Comparison of ENCODE assay signal across 31 cellular contexts in the genomic region with DNA sequence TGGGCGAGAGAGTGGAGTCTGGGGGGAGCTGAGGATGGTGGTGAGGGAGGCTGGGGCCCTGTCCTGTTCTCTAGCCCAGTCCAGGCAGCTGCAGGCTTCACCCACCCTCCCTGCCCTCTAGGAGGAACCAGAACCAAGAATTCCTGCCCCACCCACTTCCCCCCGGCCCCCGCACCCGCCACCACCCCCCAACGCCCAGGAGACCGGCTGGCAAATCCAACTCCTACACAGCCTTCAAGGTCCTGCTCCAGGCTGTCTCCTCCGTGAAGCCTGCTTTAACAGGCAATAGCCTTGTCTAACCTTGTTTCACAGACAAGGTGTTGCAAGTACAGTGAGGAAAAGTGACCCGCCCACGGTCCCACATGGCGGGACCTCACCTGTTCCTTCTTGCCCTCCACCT. TPM values are rescaled to one million over a fixed set of nuclear protein-coding genes. Genes with fewer than 3 reads are reported as not detected.
A peak's percentile ranks its signal among the peaks of the same experiment; 100 is the strongest.
DNase-seq lines count a peak whose midpoint lies in the region; ATAC-seq and TF ChIP-seq lines count a peak whose summit lies in the region.
"Had no signal": no experiment of that assay in that cellular context is flagged by ENCODE, and none has a peak within 500 bp of the region (broad histone marks: within the 10 kb centered on the region; RNA-seq: fewer than 3 reads in every experiment).

No MANE protein-coding gene starts in this region.

- H3F3A ChIP-seq in SK-N-SH (replicated peaks; ENCODE audit: insufficient read depth) (no peaks in the 10 kb centered on the region), PC-3 (ENCODE audit: low read length, unreplicated experiment) (no peaks in the 10 kb centered on the region)

- H3K4me3 Mint-ChIP-seq in immature natural killer cell: no peak overlapping the region
- H3K4me3 Mint-ChIP-seq: activated CD8-positive, alpha-beta T cell treated with anti-CD3 and anti-CD28 coated beads, Interleukin-2, amount 10 ng/mL, durations not matched to agents 7 days and 5 days; activated naive CD4-positive, alpha-beta T cell treated with anti-CD3 and anti-CD28 coated beads, Interleukin-2, amount 50 U/mL, for 24 hours; CD4-positive, alpha-beta memory T cell; naive thymus-derived CD8-positive, alpha-beta T cell; T-helper 1 cell treated with Interleukin-12 subunit alpha and Interleukin-12 subunit beta and Interleukin-4 antibody, amounts not matched to agents 30 μg/mL and 1 μg/mL, for 36 hours had no signal

- H2AFZ ChIP-seq in SK-N-SH (ENCODE audit: low read depth) (no peak overlapping the region), PC-3 (ENCODE audit: low read length) (no peak overlapping the region)
- H2AFZ ChIP-seq: GM23248 had no signal

- no peaks in the 10 kb centered on the region for H3K9me3 Mint-ChIP-seq in immature natural killer cell
- H3K9me3 Mint-ChIP-seq: activated naive CD4-positive, alpha-beta T cell treated with anti-CD3 and anti-CD28 coated beads, Interleukin-2, amount 50 U/mL, for 24 hours; activated T-helper 2 cell treated with anti-CD3 and anti-CD28 coated beads, Interferon-gamma antibody, Interleukin-2, Interleukin-4, amounts not matched to agents 10 μg/mL and 5 μg/mL and 100 μg/mL, durations not matched to agents 14 hours and 24 hours and 36 hours; T-helper 1 cell treated with Interleukin-12 subunit alpha and Interleukin-12 subunit beta and Interleukin-4 antibody, amounts not matched to agents 30 μg/mL and 1 μg/mL, for 36 hours had no signal

- POLR2A ChIA-PET in SK-N-SH (lab: Yijun Ruan, JAX) (no interaction called here), PC-3 (lab: Charles Lee; ENCODE audit: unreplicated experiment) (no interaction called here)

- H3K4me1 Mint-ChIP-seq in immature natural killer cell: peaks cover 4 to 5% of the 10 kb centered on the region in 2 donors

- H3K36me3 ChIP-seq in SK-N-SH (replicated peaks in 1 of 2; ENCODE audit: control insufficient read depth in 1 of 2, insufficient read depth in 2 of 2, low read length in 1 of 2): no peaks in the 10 kb centered on the region
- H3K36me3 ChIP-seq in PC-3 (ENCODE audit: low read depth, low read length): peaks cover 7% of the 10 kb centered on the region
- no peaks in the 10 kb centered on the region for H3K36me3 ChIP-seq in suprapubic skin
- H3K36me3 ChIP-seq: esophagus muscularis mucosa had no signal

- no peaks in the 10 kb centered on the region for H3K9me3 ChIP-seq in SK-N-SH
- H3K9me3 ChIP-seq in PC-3 (ENCODE audit: low read length): no peaks in the 10 kb centered on the region
- peaks cover 5% of the 10 kb centered on the region for H3K9me3 ChIP-seq in suprapubic skin

- H3K27me3 ChIP-seq in SK-N-SH (ENCODE audit: insufficient read depth): no peaks in the 10 kb centered on the region
- H3K27me3 ChIP-seq in PC-3 (ENCODE audit: low read length): no peaks in the 10 kb centered on the region
- H3K27me3 ChIP-seq in suprapubic skin: no peaks in the 10 kb centered on the region
- H3K27me3 ChIP-seq: esophagus muscularis mucosa had no signal

- no peak for TF ChIP-seq CTCF in SK-N-SH (IDR thresholded peaks at IDR 0.05)
- no peak for TF ChIP-seq CTCF in PC-3 (conservative IDR thresholded peaks at IDR 0.05; ENCODE audit: low read depth, low read length)
- TF ChIP-seq CTCF in epithelial cell of esophagus (IDR thresholded peaks at IDR 0.05; ENCODE audit: insufficient read depth, low read depth, low read length, missing control alignments): no peak
- no peak for TF ChIP-seq CTCF in suprapubic skin (IDR thresholded peaks at IDR 0.05)

- TF ChIP-seq POLR2A in suprapubic skin (IDR thresholded peaks at IDR 0.05): no peak

- H3K36me3 Mint-ChIP-seq in immature natural killer cell: no peaks in the 10 kb centered on the region
- H3K36me3 Mint-ChIP-seq: activated naive CD4-positive, alpha-beta T cell treated with anti-CD3 and anti-CD28 coated beads, Interleukin-2, amount 50 U/mL, for 24 hours; CD4-positive, alpha-beta memory T cell; naive thymus-derived CD8-positive, alpha-beta T cell had no signal

- H3K9me2 ChIP-seq in SK-N-SH (no peaks in the 10 kb centered on the region), PC-3 (replicated peaks; ENCODE audit: low read length) (no peaks in the 10 kb centered on the region)

- no peak for TF ChIP-seq EP300 in SK-N-SH (IDR thresholded peaks at IDR 0.05; ENCODE audit: borderline replicate concordance in 1 of 2, low read depth in 1 of 2, low read length in 1 of 2)
- TF ChIP-seq EP300 in suprapubic skin (IDR thresholded peaks at IDR 0.05): no peak

- H3K4me1 ChIP-seq in SK-N-SH (ENCODE audit: control insufficient read depth in 1 of 2, insufficient read depth in 2 of 2, low read depth in 1 of 2, low read length in 1 of 2): peaks cover 0 to 4% of the 10 kb centered on the region in 2 experiments; a peak in 1 of 4 replicates
- H3K4me1 ChIP-seq in PC-3 (ENCODE audit: insufficient read depth, low read length): peaks cover 45% of the 10 kb centered on the region
- H3K4me1 ChIP-seq in suprapubic skin: no peaks in the 10 kb centered on the region
- H3K4me1 ChIP-seq: esophagus muscularis mucosa had no signal

- H3K27ac ChIP-seq in SK-N-SH (ENCODE audit: low read depth in 2 of 2, low read length in 1 of 2): no peak overlapping the region
- H3K27ac ChIP-seq in PC-3 (ENCODE audit: low read length): peak overlapping the region; percentile 65
- peak overlapping the region; percentile 43 for H3K27ac ChIP-seq in suprapubic skin
- H3K27ac ChIP-seq: esophagus muscularis mucosa, foreskin keratinocyte, GM23248, SK-N-MC had no signal

- peaks cover 1 to 12% (median 4%) of the 10 kb centered on the region in 3 donors for H3K27me3 Mint-ChIP-seq in immature natural killer cell (ENCODE audit: low read depth in 3 of 3)
- H3K27me3 Mint-ChIP-seq: activated naive CD4-positive, alpha-beta T cell treated with anti-CD3 and anti-CD28 coated beads, Interleukin-2, amount 50 U/mL, for 24 hours had no signal

- DNase-seq in SK-N-SH: no peak
- DNase-seq in PC-3: peak; percentile 26
- DNase-seq in epithelial cell of esophagus (ENCODE audit: low read depth): peak; percentile 47
- no peak for DNase-seq in suprapubic skin (ENCODE audit: low spot score in 2 of 2)
- DNase-seq in activated T-cell treated with anti-CD3 and anti-CD28 coated beads, Interleukin-2, amount 50 U/mL, for 1 hour: no peak
- DNase-seq in immature natural killer cell: no peak
- DNase-seq: 8988T; activated CD8-positive, alpha-beta T cell treated with anti-CD3 and anti-CD28 coated beads, Interleukin-2, amount 10 ng/mL, durations not matched to agents 7 days and 5 days; aorta; CD4-positive, alpha-beta memory T cell; cortex of kidney; DND-41; foreskin keratinocyte; GF-D8; GM23248; head of caudate nucleus; Kasumi-1; naive thymus-derived CD8-positive, alpha-beta T cell; NCI-H1694; NCI-H82; stimulated activated CD4-positive, alpha-beta T cell treated with anti-CD3 and anti-CD28 coated beads, Interleukin-4, amount 100 ng/mL, for 24 hours had no signal

- H4K20me1 ChIP-seq in SK-N-SH (ENCODE audit: insufficient read depth) (no peaks in the 10 kb centered on the region), PC-3 (ENCODE audit: low read length) (no peaks in the 10 kb centered on the region)

- CTCF ChIA-PET in SK-N-SH (lab: Yijun Ruan, JAX): interaction anchor here (1.5 kb wide), 1 partner anchor 432 kb away, joined by 3 read pairs; no protein-coding TSS in a partner anchor
- CTCF ChIA-PET in PC-3 (lab: Charles Lee): no interaction called here

- no peak for TF ChIP-seq RAD21 in SK-N-SH (IDR thresholded peaks at IDR 0.05; ENCODE audit: low read length)

- no peak overlapping the region for H3K4me3 ChIP-seq in SK-N-SH (ENCODE audit: low read depth in 2 of 2, low read length in 1 of 2)
- H3K4me3 ChIP-seq in PC-3 (ENCODE audit: low read length): peak overlapping the region; percentile 73
- H3K4me3 ChIP-seq in epithelial cell of esophagus (ENCODE audit: low read length): no peak overlapping the region
- no peak overlapping the region for H3K4me3 ChIP-seq in suprapubic skin
- H3K4me3 ChIP-seq: esophagus muscularis mucosa, GM23248, SK-N-MC had no signal

- intact Hi-C loops in PC-3 (cut with micrococcal nuclease): loop anchor here (2.0 kb wide), 2 partner anchors 27 to 55 kb away; no protein-coding TSS in a partner anchor

- BruUV-seq in PC-3 (replicated peaks; lab: Mats Ljungman, UMichigan): no TSS peak

- no peak overlapping the region for H3K4me2 ChIP-seq in SK-N-SH
- H3K4me2 ChIP-seq in PC-3 (ENCODE audit: low read length): peak overlapping the region; percentile 85

- ATAC-seq in SK-N-SH treated with all-trans-retinoic acid at 6 μM for 48 hours (no peak), PC-3 (peak; percentile 11), GM21390 (IDR thresholded peaks at IDR 0.05; ENCODE audit: unreplicated experiment) (no peak)
- ATAC-seq: activated CD8-positive, alpha-beta T cell treated with anti-CD3 and anti-CD28 coated beads, Interleukin-2, amount 10 ng/mL, durations not matched to agents 7 days and 5 days; foreskin keratinocyte; HepG2; naive thymus-derived CD8-positive, alpha-beta T cell had no signal

- no peaks in the 10 kb centered on the region for H3K79me2 ChIP-seq in SK-N-SH (ENCODE audit: insufficient read depth)
- peaks cover 63% of the 10 kb centered on the region for H3K79me2 ChIP-seq in PC-3 (ENCODE audit: low read length)

- no peak overlapping the region for H3K9ac ChIP-seq in SK-N-SH
- H3K9ac ChIP-seq in PC-3 (ENCODE audit: low read length): peak overlapping the region; percentile 65
- H3K9ac ChIP-seq: GM23248 had no signal

- 97% methylated on average over 4 of the region's 10 CpGs for WGBS in SK-N-SH (ENCODE audit: low lambda C conversion rate)
- 56% methylated on average over 7 of the region's 10 CpGs for WGBS in suprapubic skin

- H3K27ac Mint-ChIP-seq in immature natural killer cell: no peak overlapping the region
- H3K27ac Mint-ChIP-seq: activated CD8-positive, alpha-beta T cell treated with anti-CD3 and anti-CD28 coated beads, Interleukin-2, amount 10 ng/mL, durations not matched to agents 7 days and 5 days; activated naive CD4-positive, alpha-beta T cell treated with anti-CD3 and anti-CD28 coated beads, Interleukin-2, amount 50 U/mL, for 24 hours; activated T-helper 2 cell treated with anti-CD3 and anti-CD28 coated beads, Interferon-gamma antibody, Interleukin-2, Interleukin-4, amounts not matched to agents 10 μg/mL and 5 μg/mL and 100 μg/mL, durations not matched to agents 14 hours and 24 hours and 36 hours had no signal

TF ChIP-seq in SK-N-SH treated with all-trans-retinoic acid at 6 μM for 48 hours, 23 proteins besides CTCF, POLR2A, EP300 and RAD21:
- TF ChIP-seq CSDC2 (CRISPR knock-in tag; IDR thresholded peaks at IDR 0.05): no peak
- TF ChIP-seq ZFP3 (CRISPR knock-in tag; IDR thresholded peaks at IDR 0.05): peak; percentile 79

RNA-seq across cellular contexts. Expression of gene SPDEF, which starts 2.4 kb away (rescaled TPM):
- polyA plus RNA-seq in SK-N-SH (2012; rRNA removed): 0.03 and 0.10 TPM in 2 replicates
- 0.01 TPM in 1 of 2 replicates, not detected in the other for polyA plus RNA-seq in SK-N-SH (2012; cell fraction: cytosol; rRNA removed)
- 0.23 and 0.27 TPM in 2 replicates for polyA plus RNA-seq in SK-N-SH (2012; cell fraction: nucleus; rRNA removed)
- 190 and 205 TPM in 2 replicates for total RNA-seq in PC-3 (2014; rRNA removed)
- 10 to 100 TPM; 25.0 to 45.9 (median 32.3) TPM for total RNA-seq in suprapubic skin
- polyA plus RNA-seq in immature natural killer cell: not detected
- total RNA-seq: CD4-positive, alpha-beta memory T cell; esophagus muscularis mucosa; foreskin keratinocyte; GM23248; HepG2; naive thymus-derived CD8-positive, alpha-beta T cell; NCI-H460; osteoblast had no signal
- polyA plus RNA-seq: CD4-positive, alpha-beta memory T cell; GM23248; HepG2; naive thymus-derived CD8-positive, alpha-beta T cell had no signal

Comparison
In these comparisons a context has a peak if more than half of its experiments do, and no peak if none do; other contexts are left out.
1. DNase-seq: peak in PC-3 (single experiment) and epithelial cell of esophagus (single experiment); none in SK-N-SH (single experiment), suprapubic skin (0 of 2), activated T-cell treated with anti-CD3 and anti-CD28 coated beads, Interleukin-2, amount 50 U/mL, for 1 hour (single experiment) and immature natural killer cell (0 of 3).
2. H3K27ac ChIP-seq: peak in PC-3 (single experiment) and suprapubic skin (single experiment); none in SK-N-SH (0 of 2).